Comparison of ENCODE assay signal across 13 cellular contexts in genomic region chr17:7016886-7017826, GRCh38. TPM values are rescaled to one million over a fixed set of nuclear protein-coding genes. Genes with fewer than 3 reads are reported as not detected.
DNase-seq lines count a peak whose midpoint lies in the region; ATAC-seq and TF ChIP-seq lines count a peak whose summit lies in the region.
"Had no signal": no experiment of that assay in that cellular context is flagged by ENCODE, and none has a peak within 500 bp of the region (broad histone marks: within the 10 kb centered on the region; RNA-seq: fewer than 3 reads in every experiment).

No MANE protein-coding gene starts in this region.

- TF ChIP-seq CTCF in heart right ventricle (IDR thresholded peaks at IDR 0.05) (no peak), brain (conservative IDR thresholded peaks at IDR 0.05) (no peak), transverse colon (IDR thresholded peaks at IDR 0.05) (no peak)

- H3K9me3 Mint-ChIP-seq in brain: peaks cover 0 to 4% (median 0%) of the 10 kb centered on the region in 5 experiments
- H3K9me3 Mint-ChIP-seq in natural killer cell treated with Interleukin-12 subunit alpha and Interleukin-12 subunit beta and Interleukin-15 and Interleukin-18, amount 100 ng/mL, for 72 hours: no peaks in the 10 kb centered on the region
- H3K9me3 Mint-ChIP-seq: mesothelial cell of epicardium had no signal

- peaks cover 26% of the 10 kb centered on the region for H3K27me3 Mint-ChIP-seq in brain
- no peaks in the 10 kb centered on the region for H3K27me3 Mint-ChIP-seq in natural killer cell treated with Interleukin-12 subunit alpha and Interleukin-12 subunit beta and Interleukin-15 and Interleukin-18, amount 100 ng/mL, for 72 hours

- DNase-seq in heart right ventricle (no peak), cardiac septum (ENCODE audit: low spot score) (no peak), transverse colon (no peak), NCI-H526 (lab: John Stamatoyannopoulos, UW) (no peak)
- no peak for DNase-seq in natural killer cell treated with Interleukin-12 subunit alpha and Interleukin-12 subunit beta and Interleukin-15 and Interleukin-18, amount 100 ng/mL, for 72 hours (ENCODE audit: low spot score)
- DNase-seq: activated CD4-positive, CD25-positive, alpha-beta regulatory T cell treated with anti-CD3 and anti-CD28 coated beads, Interleukin-2, amount 50 U/mL, for 72 hours; IMR-90; NCI-H2081 treated with DMSO at 0.1 percent for 48 hours had no signal

- peak overlapping the region; percentile 52 to 89 (median 71) for H3K27ac Mint-ChIP-seq in brain
- peak overlapping the region; percentile 98 to 99 for H3K27ac Mint-ChIP-seq in natural killer cell treated with Interleukin-12 subunit alpha and Interleukin-12 subunit beta and Interleukin-15 and Interleukin-18, amount 100 ng/mL, for 72 hours
- H3K27ac Mint-ChIP-seq: mesothelial cell of epicardium had no signal

- no peaks in the 10 kb centered on the region for H3K9me3 ChIP-seq in heart right ventricle
- no peaks in the 10 kb centered on the region for H3K9me3 ChIP-seq in transverse colon

- peaks cover 0 to 5% (median 1%) of the 10 kb centered on the region in 7 donors for H3K27me3 ChIP-seq in heart right ventricle
- peaks cover under 1% of the 10 kb centered on the region for H3K27me3 ChIP-seq in transverse colon

- H3K4me3 Mint-ChIP-seq in brain: peak overlapping the region in 4 of 5 experiments; percentile 26 to 69 (median 49)
- H3K4me3 Mint-ChIP-seq in natural killer cell treated with Interleukin-12 subunit alpha and Interleukin-12 subunit beta and Interleukin-15 and Interleukin-18, amount 100 ng/mL, for 72 hours: peak overlapping the region; percentile 99

- no peak for TF ChIP-seq POLR2A in transverse colon (IDR thresholded peaks at IDR 0.05)

- no peak for TF ChIP-seq EP300 in transverse colon (IDR thresholded peaks at IDR 0.05; ENCODE audit: low read depth)

- ATAC-seq in heart right ventricle (no peak), GM18498 (IDR thresholded peaks at IDR 0.05; ENCODE audit: unreplicated experiment) (no peak), HG03457 (IDR thresholded peaks at IDR 0.05; ENCODE audit: unreplicated experiment) (no peak)
- ATAC-seq in natural killer cell treated with Interleukin-12 subunit alpha and Interleukin-12 subunit beta and Interleukin-15 and Interleukin-18, amount 100 ng/mL, for 72 hours: no peak

- H3K4me3 ChIP-seq in heart right ventricle (peak overlapping the region in 7 of 10 donors; percentile 56 to 80 (median 65)), transverse colon (peak overlapping the region in 1 of 4 donors; percentile 45)

- intact Hi-C loops in heart right ventricle (cut with DNase I): loop anchor here in 6 of 10 donors (10.0 kb wide), 2 partner anchors 262 to 352 kb away; partner anchors contain the start of gene XAF1 (in 5 of the 6)
- intact Hi-C loops in cardiac septum (cut with DNase I): no loop called here
- intact Hi-C loops in transverse colon (cut with DNase I; ENCODE audit: low total_unique reads): no loop called here

- peaks cover 0 to 24% (median 0%) of the 10 kb centered on the region in 9 donors for H3K36me3 ChIP-seq in heart right ventricle
- no peaks in the 10 kb centered on the region for H3K36me3 ChIP-seq in transverse colon

- peaks cover 7% of the 10 kb centered on the region for H3K36me3 Mint-ChIP-seq in brain
- peaks cover 12% of the 10 kb centered on the region for H3K36me3 Mint-ChIP-seq in natural killer cell treated with Interleukin-12 subunit alpha and Interleukin-12 subunit beta and Interleukin-15 and Interleukin-18, amount 100 ng/mL, for 72 hours
- H3K36me3 Mint-ChIP-seq: mesothelial cell of epicardium had no signal

- 74 to 83% methylated on average over 20 of the region's 20 CpGs for WGBS in heart right ventricle, 2 donors
- WGBS in transverse colon (ENCODE audit: low coverage in 1 of 2), 2 donors: 84 to 98% methylated on average over 5 to 20 of the region's 20 CpGs

- H3K4me1 ChIP-seq in heart right ventricle (peaks cover 26 to 84% (median 71%) of the 10 kb centered on the region in 9 donors), transverse colon (peaks cover 14 to 58% (median 34%) of the 10 kb centered on the region in 4 donors)

- peak overlapping the region; percentile 87 to 100 (median 96) for H3K27ac ChIP-seq in heart right ventricle
- peak overlapping the region; percentile 74 to 98 (median 89) for H3K27ac ChIP-seq in transverse colon
- H3K27ac ChIP-seq: C4-2B had no signal

- in situ Hi-C loops in transverse colon (cut with MboI; ENCODE audit: low pct_ligation_motif_present in 1 of 4, low pct_unique_long_range_greater_than_20kb in 1 of 4, low sequenced_read_pairs in 3 of 4): loop anchor here in 2 of 4 donors (25.0 kb wide), 2 partner anchors 355 to 380 kb away; partner anchors contain the start of genes C17orf100 (in 1 of the 2), KIAA0753 (in 1 of the 2), MED31 (in 1 of the 2) and TXNDC17 (in 1 of the 2)

- H3K4me1 Mint-ChIP-seq in brain: peaks cover 56% of the 10 kb centered on the region
- peaks cover 64 to 72% of the 10 kb centered on the region in 2 donors for H3K4me1 Mint-ChIP-seq in natural killer cell treated with Interleukin-12 subunit alpha and Interleukin-12 subunit beta and Interleukin-15 and Interleukin-18, amount 100 ng/mL, for 72 hours (ENCODE audit: low read depth in 2 of 2)

RNA-seq across cellular contexts. Expression of gene RNASEK, which starts 4.7 kb away (rescaled TPM):
- 100 to 1,000 TPM; 144 to 241 (median 160) TPM for total RNA-seq in heart right ventricle
- 100 to 1,000 TPM; 220 to 429 TPM for polyA plus RNA-seq in heart right ventricle
- total RNA-seq in cardiac septum: 171 TPM
- polyA plus RNA-seq in brain (ENCODE audit: insufficient read depth, low read depth, low replicate concordance): 746 TPM
- total RNA-seq in natural killer cell treated with Interleukin-12 subunit alpha and Interleukin-12 subunit beta and Interleukin-15 and Interleukin-18, amount 100 ng/mL, for 72 hours: 100 to 1,000 TPM; 206 to 224 TPM
- 100 to 1,000 TPM in 2 of 4 donors, 10 to 100 TPM in 2; 38.8 to 177 (median 118) TPM for total RNA-seq in transverse colon

RNA-seq across cellular contexts. Expression of gene BCL6B, which starts 5.7 kb away (rescaled TPM):
- total RNA-seq in heart right ventricle (10 to 100 TPM in 8 of 10 donors, 1 to 10 TPM in 2; 9.6 to 35.4 (median 18.3) TPM), cardiac septum (8.8 TPM), transverse colon (1 to 10 TPM in 1 of 4 donors, under 1 TPM in 2, not detected in 1; 0.32 to 1.8 (median 0.82) TPM)
- polyA plus RNA-seq in heart right ventricle (1 to 10 TPM; 9.5 to 9.7 TPM), brain (ENCODE audit: insufficient read depth, low read depth, low replicate concordance) (2.9 TPM)
- 1 to 10 TPM in 1 of 2 donors, under 1 TPM in 1; 0.73 to 1.1 TPM for total RNA-seq in natural killer cell treated with Interleukin-12 subunit alpha and Interleukin-12 subunit beta and Interleukin-15 and Interleukin-18, amount 100 ng/mL, for 72 hours
- total RNA-seq: IMR-90, mesothelial cell of epicardium had no signal
- polyA plus RNA-seq: IMR-90 had no signal

RNA-seq across cellular contexts. Expression of gene SLC16A13, which starts 18.7 kb away (rescaled TPM):
- total RNA-seq in heart right ventricle (1 to 10 TPM in 9 of 10 donors, under 1 TPM in 1; 0.70 to 2.1 (median 1.5) TPM), cardiac septum (0.48 TPM), transverse colon (1 to 10 TPM in 3 of 4 donors, not detected in 1; 2.4 to 8.6 (median 3.5) TPM)
- polyA plus RNA-seq in heart right ventricle (1 to 10 TPM; 1.1 to 2.0 TPM), brain (ENCODE audit: insufficient read depth, low read depth, low replicate concordance) (1.8 TPM)
- total RNA-seq in natural killer cell treated with Interleukin-12 subunit alpha and Interleukin-12 subunit beta and Interleukin-15 and Interleukin-18, amount 100 ng/mL, for 72 hours: 10 to 100 TPM; 11.7 to 19.1 TPM

RNA-seq across cellular contexts. Expression of gene ALOX12, which starts 21.3 kb away (rescaled TPM):
- total RNA-seq in heart right ventricle (under 1 TPM in 1 of 10 donors, not detected in 9; 0.11 TPM), cardiac septum (not detected), transverse colon (not detected)
- polyA plus RNA-seq in heart right ventricle (under 1 TPM in 1 of 2 donors, not detected in 1; 0.04 TPM), brain (ENCODE audit: insufficient read depth, low read depth, low replicate concordance) (not detected)
- total RNA-seq in natural killer cell treated with Interleukin-12 subunit alpha and Interleukin-12 subunit beta and Interleukin-15 and Interleukin-18, amount 100 ng/mL, for 72 hours: not detected
- total RNA-seq: IMR-90 had no signal

RNA-seq across cellular contexts. Expression of gene SLC16A11, which starts 26.7 kb away (rescaled TPM):
- total RNA-seq in heart right ventricle (1 to 10 TPM in 1 of 10 donors, under 1 TPM in 9; 0.19 to 1.1 (median 0.48) TPM), cardiac septum (1.1 TPM), transverse colon (1 to 10 TPM in 2 of 4 donors, not detected in 2; 1.2 to 2.2 TPM)
- polyA plus RNA-seq in heart right ventricle (1 to 10 TPM in 1 of 2 donors, under 1 TPM in 1; 0.78 to 2.1 TPM), brain (ENCODE audit: insufficient read depth, low read depth, low replicate concordance) (3.4 TPM)
- total RNA-seq in natural killer cell treated with Interleukin-12 subunit alpha and Interleukin-12 subunit beta and Interleukin-15 and Interleukin-18, amount 100 ng/mL, for 72 hours: 1 to 10 TPM; 1.2 to 1.7 TPM
- total RNA-seq: IMR-90 had no signal
- polyA plus RNA-seq: IMR-90 had no signal

Comparison
In these comparisons a context has a peak if more than half of its experiments do, and no peak if none do; other contexts are left out.
1. intact Hi-C loops: an anchor here in heart right ventricle (10.0 kb wide); none called in cardiac septum and transverse colon.